ENCODE assay signal across 9 cellular contexts in genomic region chr3:9778102-9778501, GRCh38. TPM values are rescaled to one million over a fixed set of nuclear protein-coding genes. Genes with fewer than 3 reads are reported as not detected.
DNase-seq lines count a peak whose midpoint lies in the region; ATAC-seq and TF ChIP-seq lines count a peak whose summit lies in the region.
"Had no signal": no experiment of that assay in that cellular context is flagged by ENCODE, and none has a peak within 500 bp of the region (broad histone marks: within the 10 kb centered on the region; RNA-seq: fewer than 3 reads in every experiment).

No MANE protein-coding gene starts in this region.

- TF ChIP-seq CTCF in AG09309 (IDR thresholded peaks at IDR 0.05; ENCODE audit: control insufficient read depth, insufficient read depth, low read depth, low read length, missing control alignments) = no peak

- no peak for ATAC-seq in HG02981 (IDR thresholded peaks at IDR 0.05; ENCODE audit: unreplicated experiment)

- DNase-seq in AG09309 (ENCODE audit: low read depth) (peak; percentile 28), LHCN-M2 (ENCODE audit: low read depth) (peak; percentile 35), non-pigmented ciliary epithelial cell (ENCODE audit: low read depth) (peak; percentile 44), NCI-H1436 (lab: John Stamatoyannopoulos, UW) (no peak), OCI-M2 (lab: John Stamatoyannopoulos, UW; ENCODE audit: unreplicated experiment) (no peak)
- peak; percentile 76 for DNase-seq in activated naive CD8-positive, alpha-beta T cell treated with anti-CD3 and anti-CD28 coated beads for 36 hours
- DNase-seq in effector CD4-positive, alpha-beta T cell = no peak
- DNase-seq: NCI-H510A had no signal

- H3K27ac Mint-ChIP-seq in activated naive CD8-positive, alpha-beta T cell treated with anti-CD3 and anti-CD28 coated beads for 36 hours = peak overlapping the region; percentile 91

- H3K4me3 Mint-ChIP-seq in activated naive CD8-positive, alpha-beta T cell treated with anti-CD3 and anti-CD28 coated beads for 36 hours = peak overlapping the region; percentile 43

- H3K4me3 ChIP-seq in AG09309 (ENCODE audit: control insufficient read depth, low read depth, low read length) = no peak overlapping the region

- H3K27me3 Mint-ChIP-seq in activated naive CD8-positive, alpha-beta T cell treated with anti-CD3 and anti-CD28 coated beads for 36 hours = no peaks in the 10 kb centered on the region

- H3K36me3 Mint-ChIP-seq in activated naive CD8-positive, alpha-beta T cell treated with anti-CD3 and anti-CD28 coated beads for 36 hours = peaks cover 32% of the 10 kb centered on the region

- H3K4me1 Mint-ChIP-seq in activated naive CD8-positive, alpha-beta T cell treated with anti-CD3 and anti-CD28 coated beads for 36 hours = peaks cover 60% of the 10 kb centered on the region

- peaks cover 3% of the 10 kb centered on the region for H3K9me3 Mint-ChIP-seq in activated naive CD8-positive, alpha-beta T cell treated with anti-CD3 and anti-CD28 coated beads for 36 hours

RNA-seq across cellular contexts. Expression of gene CAMK1, which starts 8.4 kb away (rescaled TPM):
- total RNA-seq in LHCN-M2 (2014; rRNA removed) = 27.6 and 31.2 TPM in 2 replicates
- polyA plus RNA-seq in LHCN-M2 (2012) = 23.4 TPM
- 10 to 100 TPM; 24.8 to 25.7 TPM for total RNA-seq in activated naive CD8-positive, alpha-beta T cell treated with anti-CD3 and anti-CD28 coated beads for 36 hours

RNA-seq across cellular contexts. Expression of gene TADA3, which starts 14.2 kb away (rescaled TPM):
- 140 and 147 TPM in 2 replicates for total RNA-seq in LHCN-M2 (2014; rRNA removed)
- polyA plus RNA-seq in LHCN-M2 (2012) = 104 TPM
- 10 to 100 TPM; 49.5 to 50.8 TPM for total RNA-seq in activated naive CD8-positive, alpha-beta T cell treated with anti-CD3 and anti-CD28 coated beads for 36 hours

RNA-seq across cellular contexts. Expression of gene ARPC4, which starts 14.8 kb away (rescaled TPM):
- total RNA-seq in LHCN-M2 (2014; rRNA removed) = 310 and 367 TPM in 2 replicates
- polyA plus RNA-seq in LHCN-M2 (2012) = 277 TPM
- total RNA-seq in activated naive CD8-positive, alpha-beta T cell treated with anti-CD3 and anti-CD28 coated beads for 36 hours = 100 to 1,000 TPM; 251 to 253 TPM

RNA-seq across cellular contexts. Expression of gene OGG1, which starts 28.4 kb away (rescaled TPM):
- total RNA-seq in LHCN-M2 (2014; rRNA removed) = 34.6 and 41.6 TPM in 2 replicates
- 25.1 TPM for polyA plus RNA-seq in LHCN-M2 (2012)
- total RNA-seq in activated naive CD8-positive, alpha-beta T cell treated with anti-CD3 and anti-CD28 coated beads for 36 hours = 10 to 100 TPM; 27.0 to 30.0 TPM

RNA-seq across cellular contexts. Expression of gene TTLL3, which starts 32.0 kb away (rescaled TPM):
- 15.4 and 17.3 TPM in 2 replicates for total RNA-seq in LHCN-M2 (2014; rRNA removed)
- polyA plus RNA-seq in LHCN-M2 (2012) = 10.6 TPM
- 10 to 100 TPM; 22.7 to 23.8 TPM for total RNA-seq in activated naive CD8-positive, alpha-beta T cell treated with anti-CD3 and anti-CD28 coated beads for 36 hours

Comparison
In these comparisons a context has a peak if more than half of its experiments do, and no peak if none do; other contexts are left out.
1. DNase-seq: peak in AG09309 (single experiment), LHCN-M2 (single experiment), activated naive CD8-positive, alpha-beta T cell treated with anti-CD3 and anti-CD28 coated beads for 36 hours (single experiment) and non-pigmented ciliary epithelial cell (single experiment); none in NCI-H1436 (single experiment), OCI-M2 (single experiment) and effector CD4-positive, alpha-beta T cell (single experiment).